In genomic region chr12:104219361-104219892, GRCh38 we compare ENCODE assay signal across 8 cellular contexts. TPM values are rescaled to one million over a fixed set of nuclear protein-coding genes. Genes with fewer than 3 reads are reported as not detected.
DNase-seq lines count a peak whose midpoint lies in the region; FAIRE-seq and TF ChIP-seq lines count a peak whose summit lies in the region.

No MANE protein-coding gene starts in this region.

- H3K27me3 Mint-ChIP-seq in progenitor cell of endocrine pancreas: peaks cover 16% of the 10 kb centered on the region
- H3K27me3 Mint-ChIP-seq in endodermal cell (ENCODE audit: insufficient read depth): peaks cover 27% of the 10 kb centered on the region

- peaks cover 9% of the 10 kb centered on the region for H3K4me1 Mint-ChIP-seq in progenitor cell of endocrine pancreas (ENCODE audit: low read depth)
- H3K4me1 Mint-ChIP-seq in endodermal cell: peaks cover 7% of the 10 kb centered on the region

- in situ Hi-C loops in GM13976 (cut with MboI; ENCODE audit: low sequenced_read_pairs, unreplicated experiment): no loop called here

- H3K27ac Mint-ChIP-seq in progenitor cell of endocrine pancreas: no peak overlapping the region
- no peak overlapping the region for H3K27ac Mint-ChIP-seq in endodermal cell

- peak; percentile 66 for FAIRE-seq in bronchial epithelial cell (lab: Jason Lieb, UNC)

- WGBS in mesodermal cell (ENCODE audit: insufficient coverage in 2 of 2), 2 experiments: 80 to 93% methylated on average over 3 of the region's 4 CpGs
- WGBS in endodermal cell (ENCODE audit: insufficient coverage in 1 of 2, insufficient read length in 1 of 2), 2 experiments: 91 to 96% methylated on average over 4 of the region's 4 CpGs

- H3K4me1 ChIP-seq in mesodermal cell (ENCODE audit: control insufficient read depth, insufficient read depth, low read length, poor library complexity, severe bottlenecking) (no peaks in the 10 kb centered on the region), endodermal cell (ENCODE audit: control insufficient read depth, insufficient read depth, low read length) (no peaks in the 10 kb centered on the region)

- no peak overlapping the region for H3K4me3 Mint-ChIP-seq in progenitor cell of endocrine pancreas (ENCODE audit: low read depth)
- no peak overlapping the region for H3K4me3 Mint-ChIP-seq in endodermal cell

- no peak overlapping the region for H3K9ac ChIP-seq in endodermal cell (ENCODE audit: extremely low read depth, low read length, poor library complexity, severe bottlenecking)

- peak; percentile 99 for DNase-seq in GM04503 (ENCODE audit: low read depth)
- peak; percentile 99 for DNase-seq in NCI-H460 (ENCODE audit: extremely low read depth, low read depth)
- peak; percentile 95 for DNase-seq in bronchial epithelial cell (ENCODE audit: low read depth)
- no peak for DNase-seq in GM13976 (ENCODE audit: low spot score)
- no peak for DNase-seq in RPMI8226
- DNase-seq in progenitor cell of endocrine pancreas (ENCODE audit: low spot score, unreplicated experiment): no peak
- DNase-seq in endodermal cell: no peak

- H3K9me3 Mint-ChIP-seq in progenitor cell of endocrine pancreas (ENCODE audit: low read depth): no peaks in the 10 kb centered on the region
- H3K9me3 Mint-ChIP-seq in endodermal cell: no peaks in the 10 kb centered on the region

- H3K9me3 ChIP-seq in mesodermal cell (ENCODE audit: control insufficient read depth, low read length): no peaks in the 10 kb centered on the region
- H3K9me3 ChIP-seq in endodermal cell (ENCODE audit: control insufficient read depth, low read length): no peaks in the 10 kb centered on the region

- TF ChIP-seq CTCF in bronchial epithelial cell (IDR thresholded peaks at IDR 0.05; ENCODE audit: insufficient read depth, low read length, severe bottlenecking) (no peak), GM13976 (IDR thresholded peaks at IDR 0.05; ENCODE audit: borderline replicate concordance, control extremely low read depth, extremely low read depth, insufficient read depth, missing control alignments) (no peak), progenitor cell of endocrine pancreas (IDR thresholded peaks at IDR 0.05; ENCODE audit: unreplicated experiment) (no peak), endodermal cell (conservative IDR thresholded peaks at IDR 0.05) (no peak)

- H3K27me3 ChIP-seq in bronchial epithelial cell (ENCODE audit: control insufficient read depth, insufficient read depth, low read length) (no peaks in the 10 kb centered on the region), endodermal cell (ENCODE audit: control insufficient read depth, insufficient read depth, low read length, poor library complexity, severe bottlenecking) (peaks cover 12% of the 10 kb centered on the region)

- H3K36me3 Mint-ChIP-seq in progenitor cell of endocrine pancreas (ENCODE audit: insufficient read depth) (no peaks in the 10 kb centered on the region), endodermal cell (ENCODE audit: low read depth) (no peaks in the 10 kb centered on the region)

- H3K36me3 ChIP-seq in bronchial epithelial cell (ENCODE audit: control insufficient read depth, insufficient read depth, low read length): no peaks in the 10 kb centered on the region
- no peaks in the 10 kb centered on the region for H3K36me3 ChIP-seq in mesodermal cell (ENCODE audit: control insufficient read depth, insufficient read depth, low read length)
- no peaks in the 10 kb centered on the region for H3K36me3 ChIP-seq in endodermal cell (ENCODE audit: control insufficient read depth, insufficient read depth, low read length)

- H3K27ac ChIP-seq in mesodermal cell (ENCODE audit: low read depth, low read length, severe bottlenecking) (peak overlapping the region; percentile 90), endodermal cell (ENCODE audit: low read depth, low read length) (no peak overlapping the region)

- no peak overlapping the region for H3K4me3 ChIP-seq in bronchial epithelial cell (ENCODE audit: low read depth, low read length)
- H3K4me3 ChIP-seq in mesodermal cell (ENCODE audit: extremely low read depth, insufficient read depth, low read length, poor library complexity, severe bottlenecking): no peak overlapping the region
- H3K4me3 ChIP-seq in endodermal cell (ENCODE audit: low read length): no peak overlapping the region

RNA-seq across cellular contexts. Expression of gene TXNRD1, which starts 3.8 kb away (rescaled TPM):
- 1,614 and 1,733 TPM in 2 replicates for total RNA-seq in NCI-H460 (2014; rRNA removed; shearing (Covaris generic))
- 745 and 1,100 TPM in 2 replicates for polyA plus RNA-seq in NCI-H460 (2014; cell fraction: nucleus; rRNA removed)
- total RNA-seq in bronchial epithelial cell (60.2 and 88.2 TPM in 2 replicates), progenitor cell of endocrine pancreas (113 and 116 TPM in 2 replicates), endodermal cell (100 to 1,000 TPM in 1 of 2 donors, 10 to 100 TPM in 1; 83.4 to 144 TPM)
- 49.3 TPM for polyA plus RNA-seq in mesodermal cell (2013, experiment 1 of 2)
- polyA plus RNA-seq in mesodermal cell (2013, experiment 2 of 2): 52.5 TPM
- polyA plus RNA-seq in endodermal cell (2013, experiment 1 of 2): 65.8 TPM
- 59.8 TPM for polyA plus RNA-seq in endodermal cell (2013, experiment 2 of 2)

Comparison
In these comparisons a context has a peak if more than half of its experiments do, and no peak if none do; other contexts are left out.
1. DNase-seq: peak in GM04503 (single experiment), NCI-H460 (single experiment) and bronchial epithelial cell (single experiment); none in GM13976 (single experiment), RPMI8226 (single experiment), progenitor cell of endocrine pancreas (single experiment) and endodermal cell (single experiment).
2. RNA of gene TXNRD1, which starts 3.8 kb away (total RNA-seq): 1,614 to 1,733 TPM in NCI-H460; 83.4 to 144 TPM in endodermal cell, 113 to 116 TPM in progenitor cell of endocrine pancreas and 60.2 to 88.2 TPM in bronchial epithelial cell; every median in the first group is over 10 times any median in the second.